ENCODE assay signal across 13 cellular contexts in genomic region chr7:132430041-132430440, GRCh38.
A peak's percentile ranks its signal among the peaks of the same experiment; 100 is the strongest.
DNase-seq lines count a peak whose midpoint lies in the region; ATAC-seq and TF ChIP-seq lines count a peak whose summit lies in the region.
"Had no signal": no experiment of that assay in that cellular context is flagged by ENCODE, and none has a peak within 500 bp of the region (broad histone marks: within the 10 kb centered on the region; RNA-seq: fewer than 3 reads in every experiment).

No MANE protein-coding gene starts in this region.

- TF ChIP-seq CTCF in activated CD8-positive, alpha-beta T cell treated with anti-CD3 and anti-CD28 coated beads for 36 hours (IDR thresholded peaks at IDR 0.05): no peak

- CTCF ChIA-PET in activated CD8-positive, alpha-beta T cell treated with anti-CD3 and anti-CD28 coated beads for 36 hours (lab: Charles Lee): no interaction called here

- H3K36me3 Mint-ChIP-seq in activated CD8-positive, alpha-beta T cell treated with anti-CD3 and anti-CD28 coated beads for 36 hours (ENCODE audit: low read depth): no peaks in the 10 kb centered on the region
- H3K36me3 Mint-ChIP-seq in immature natural killer cell: no peaks in the 10 kb centered on the region
- H3K36me3 Mint-ChIP-seq: stimulated activated naive B cell treated with anti-CD40 and anti-IgM and Interleukin-4, amounts not matched to agents 10 μg/mL and 1 μg/mL and 100 μg/mL, for 72 hours had no signal

- H3K27ac Mint-ChIP-seq in activated CD8-positive, alpha-beta T cell treated with anti-CD3 and anti-CD28 coated beads for 36 hours: peak overlapping the region; percentile 77
- peak overlapping the region; percentile 94 to 96 (median 96) for H3K27ac Mint-ChIP-seq in immature natural killer cell
- H3K27ac Mint-ChIP-seq: stimulated activated naive B cell treated with anti-CD40 and anti-IgM and Interleukin-4, amounts not matched to agents 10 μg/mL and 1 μg/mL and 100 μg/mL, for 72 hours had no signal

- peaks cover 68% of the 10 kb centered on the region for H3K4me1 Mint-ChIP-seq in activated CD8-positive, alpha-beta T cell treated with anti-CD3 and anti-CD28 coated beads for 36 hours (ENCODE audit: low read depth)
- H3K4me1 Mint-ChIP-seq in immature natural killer cell: peaks cover 87 to 98% of the 10 kb centered on the region in 2 donors
- H3K4me1 Mint-ChIP-seq: stimulated activated naive B cell treated with anti-CD40 and anti-IgM and Interleukin-4, amounts not matched to agents 10 μg/mL and 1 μg/mL and 100 μg/mL, for 72 hours had no signal

- POLR2A ChIA-PET in activated CD8-positive, alpha-beta T cell treated with anti-CD3 and anti-CD28 coated beads for 36 hours (lab: Charles Lee): interaction anchor here (2.0 kb wide), 1 partner anchor 11 kb away, joined by 12 read pairs; no protein-coding TSS in a partner anchor

- H3K27me3 Mint-ChIP-seq in activated CD8-positive, alpha-beta T cell treated with anti-CD3 and anti-CD28 coated beads for 36 hours: no peaks in the 10 kb centered on the region
- peaks cover 5 to 23% (median 21%) of the 10 kb centered on the region in 3 donors for H3K27me3 Mint-ChIP-seq in immature natural killer cell (ENCODE audit: low read depth in 3 of 3)

- no peak overlapping the region for H3K4me3 Mint-ChIP-seq in activated CD8-positive, alpha-beta T cell treated with anti-CD3 and anti-CD28 coated beads for 36 hours
- H3K4me3 Mint-ChIP-seq in immature natural killer cell: peak overlapping the region; percentile 16 to 72 (median 68)
- H3K4me3 Mint-ChIP-seq: stimulated activated naive B cell treated with anti-CD40 and anti-IgM and Interleukin-4, amounts not matched to agents 10 μg/mL and 1 μg/mL and 100 μg/mL, for 72 hours had no signal

- intact Hi-C loops in activated CD8-positive, alpha-beta T cell treated with anti-CD3 and anti-CD28 coated beads for 36 hours (cut with micrococcal nuclease): no loop called here

- H3K9me3 Mint-ChIP-seq in activated CD8-positive, alpha-beta T cell treated with anti-CD3 and anti-CD28 coated beads for 36 hours: peaks cover 2% of the 10 kb centered on the region
- no peaks in the 10 kb centered on the region for H3K9me3 Mint-ChIP-seq in immature natural killer cell

- ATAC-seq in activated CD8-positive, alpha-beta T cell treated with anti-CD3 and anti-CD28 coated beads for 36 hours: no peak
- ATAC-seq in HG02610 (IDR thresholded peaks at IDR 0.05; ENCODE audit: unreplicated experiment): no peak
- ATAC-seq: stimulated activated naive B cell treated with anti-CD40 and anti-IgM and Interleukin-4, amounts not matched to agents 10 μg/mL and 1 μg/mL and 100 μg/mL, for 72 hours had no signal

- DNase-seq in NCI-H748 (lab: John Stamatoyannopoulos, UW; ENCODE audit: unreplicated experiment) (peak; percentile 21), NCI-H748 treated with DMSO at 0.1 percent for 48 hours (lab: John Stamatoyannopoulos, UW) (no peak), HT1080 (ENCODE audit: low read depth) (peak; percentile 55), immature natural killer cell (peak in 1 of 3 donors; percentile 28), inferior parietal cortex (ENCODE audit: extremely low spot score) (no peak), middle frontal gyrus (ENCODE audit: extremely low spot score, low spot score) (no peak)
- no peak for DNase-seq in activated CD8-positive, alpha-beta T cell treated with anti-CD3 and anti-CD28 coated beads for 36 hours
- DNase-seq: activated CD8-positive, alpha-beta memory T cell treated with anti-CD3 and anti-CD28 coated beads for 24 hours; effector memory CD4-positive, alpha-beta T cell; NCI-H146; NCI-H774; stimulated activated naive B cell treated with anti-CD40 and anti-IgM and Interleukin-4, amounts not matched to agents 10 μg/mL and 1 μg/mL and 100 μg/mL, for 72 hours had no signal

Comparison
In these comparisons a context has a peak if more than half of its experiments do, and no peak if none do; other contexts are left out.
1. DNase-seq: peak in NCI-H748 (single experiment) and HT1080 (single experiment); none in NCI-H748 treated with DMSO at 0.1 percent for 48 hours (single experiment), activated CD8-positive, alpha-beta T cell treated with anti-CD3 and anti-CD28 coated beads for 36 hours (single experiment), inferior parietal cortex (single experiment) and middle frontal gyrus (single experiment).